24 cellular contexts compared by ENCODE assay signal in the genomic region with DNA sequence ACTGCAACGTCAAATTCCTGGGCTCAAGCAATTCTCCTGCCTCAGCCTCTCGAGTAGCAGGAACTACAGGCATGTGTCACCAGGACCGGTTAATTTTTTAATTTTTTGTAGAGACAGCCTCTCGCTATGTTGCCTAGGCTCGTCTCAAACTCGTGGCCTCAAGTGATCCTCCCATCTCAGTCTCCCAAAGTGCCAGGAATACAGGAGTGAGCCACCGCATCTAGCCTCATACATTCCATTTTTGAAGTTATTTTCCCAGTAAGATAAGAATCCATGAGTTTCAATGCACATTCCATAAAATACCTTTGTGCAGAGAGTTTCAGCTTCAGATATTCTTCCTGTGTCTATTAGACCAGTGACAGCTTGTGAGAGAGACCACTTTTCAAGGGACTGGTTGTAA.
"Had no signal": no experiment of that assay in that cellular context is flagged by ENCODE, and none has a peak within 500 bp of the region (broad histone marks: within the 10 kb centered on the region; RNA-seq: fewer than 3 reads in every experiment).

No MANE protein-coding gene starts in this region.

- DNase-seq: colonic mucosa; cortex of kidney; dermis blood vessel endothelial cell; dorsolateral prefrontal cortex; effector CD4-positive, alpha-beta T cell; effector CD8-positive, alpha-beta T cell; effector memory CD4-positive, alpha-beta T cell; effector memory CD8-positive, alpha-beta T cell; endodermal cell; erythroblast; esophagus squamous epithelium; foreskin fibroblast; foreskin keratinocyte; foreskin melanocyte; gastrocnemius medialis; glutamatergic neuron; head of caudate nucleus; heart left ventricle; heart right ventricle had no signal

- H3K4me3 Mint-ChIP-seq: dendritic cell treated with granulocyte-macrophage colony-stimulating factor and Interleukin-4, amounts not matched to agents 40 ng/mL and 50 ng/mL, for 4 days; effector memory CD8-positive, alpha-beta T cell; endodermal cell had no signal

- H3K4me3 ChIP-seq: colonic mucosa, coronary artery, dorsolateral prefrontal cortex, esophagus muscularis mucosa, esophagus squamous epithelium, gastrocnemius medialis, gastroesophageal sphincter, heart left ventricle, heart right ventricle had no signal

- H3K27ac ChIP-seq: colonic mucosa, coronary artery, dorsolateral prefrontal cortex, epithelial cell of prostate, esophagus muscularis mucosa, esophagus squamous epithelium, foreskin keratinocyte, gastrocnemius medialis, gastroesophageal sphincter, heart left ventricle, heart right ventricle had no signal

- H3K27me3 ChIP-seq: colonic mucosa, dorsolateral prefrontal cortex, esophagus muscularis mucosa, esophagus squamous epithelium, foreskin keratinocyte, gastrocnemius medialis, gastroesophageal sphincter, heart left ventricle, heart right ventricle had no signal

- H3K36me3 ChIP-seq: colonic mucosa had no signal

- H3K4me1 ChIP-seq: colonic mucosa, esophagus muscularis mucosa, esophagus squamous epithelium, foreskin keratinocyte, gastrocnemius medialis, gastroesophageal sphincter, heart left ventricle, heart right ventricle had no signal

- H3K9me3 ChIP-seq: colonic mucosa, gastrocnemius medialis had no signal

- H3K4me1 Mint-ChIP-seq: endodermal cell had no signal

- H3K27me3 Mint-ChIP-seq: dendritic cell treated with granulocyte-macrophage colony-stimulating factor and Interleukin-4, amounts not matched to agents 40 ng/mL and 50 ng/mL, for 4 days; effector memory CD8-positive, alpha-beta T cell had no signal

- H3K27ac Mint-ChIP-seq: dendritic cell treated with granulocyte-macrophage colony-stimulating factor and Interleukin-4, amounts not matched to agents 40 ng/mL and 50 ng/mL, for 4 days; effector memory CD8-positive, alpha-beta T cell; endodermal cell had no signal
